1 cellular context compared by ENCODE assay signal in the genomic region with DNA sequence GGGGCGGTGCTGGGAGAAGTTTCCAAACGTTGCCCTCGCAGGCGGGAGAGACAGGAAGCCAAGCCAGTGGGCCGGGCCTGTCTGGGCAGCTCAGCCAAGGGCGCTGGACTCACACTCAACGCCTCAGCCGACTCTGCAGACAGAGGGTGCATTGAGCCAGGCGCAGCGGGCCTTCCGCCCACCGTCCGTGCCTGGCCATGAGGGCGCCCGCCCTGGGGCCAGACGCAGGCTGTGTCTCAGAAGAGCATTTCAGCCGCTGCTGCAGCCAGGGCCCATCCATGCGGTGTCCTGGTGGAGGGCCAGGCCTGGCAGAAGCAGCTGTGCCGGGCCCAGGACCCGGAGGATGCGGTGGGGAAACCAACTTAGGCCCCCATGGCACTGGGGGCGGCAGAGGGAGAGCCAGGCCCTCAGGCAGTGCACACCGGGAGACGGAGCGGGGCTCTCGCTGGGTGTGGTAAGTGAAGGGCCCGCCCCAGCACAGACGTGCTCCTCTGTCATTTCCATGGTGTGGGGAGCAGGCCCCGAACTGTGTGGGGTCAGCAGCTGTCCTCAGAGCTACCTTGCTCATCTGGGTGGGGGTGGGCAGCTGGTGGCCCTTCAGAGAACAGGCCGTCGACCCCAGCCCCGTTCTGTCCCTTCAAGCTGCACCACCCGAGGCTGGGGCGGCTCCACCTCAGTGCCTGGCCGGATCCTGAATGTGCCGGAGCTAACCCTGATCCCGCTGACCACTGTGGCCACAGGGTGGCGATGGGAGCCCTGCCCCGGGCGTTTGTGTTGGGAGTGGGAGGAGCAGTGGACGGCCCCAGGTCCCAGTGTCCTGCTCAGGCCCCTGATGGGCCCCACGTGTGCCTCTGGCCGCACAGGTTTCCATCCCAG.
A peak's percentile ranks its signal among the peaks of the same experiment; 100 is the strongest.
TF ChIP-seq lines count a peak whose summit lies in the region.

No MANE protein-coding gene starts in this region.

TF ChIP-seq in HepG2, 621 proteins besides CTCF, POLR2A, EP300 and RAD21 (continued from another document and continues in another):
- TF ChIP-seq, protein P1, sequence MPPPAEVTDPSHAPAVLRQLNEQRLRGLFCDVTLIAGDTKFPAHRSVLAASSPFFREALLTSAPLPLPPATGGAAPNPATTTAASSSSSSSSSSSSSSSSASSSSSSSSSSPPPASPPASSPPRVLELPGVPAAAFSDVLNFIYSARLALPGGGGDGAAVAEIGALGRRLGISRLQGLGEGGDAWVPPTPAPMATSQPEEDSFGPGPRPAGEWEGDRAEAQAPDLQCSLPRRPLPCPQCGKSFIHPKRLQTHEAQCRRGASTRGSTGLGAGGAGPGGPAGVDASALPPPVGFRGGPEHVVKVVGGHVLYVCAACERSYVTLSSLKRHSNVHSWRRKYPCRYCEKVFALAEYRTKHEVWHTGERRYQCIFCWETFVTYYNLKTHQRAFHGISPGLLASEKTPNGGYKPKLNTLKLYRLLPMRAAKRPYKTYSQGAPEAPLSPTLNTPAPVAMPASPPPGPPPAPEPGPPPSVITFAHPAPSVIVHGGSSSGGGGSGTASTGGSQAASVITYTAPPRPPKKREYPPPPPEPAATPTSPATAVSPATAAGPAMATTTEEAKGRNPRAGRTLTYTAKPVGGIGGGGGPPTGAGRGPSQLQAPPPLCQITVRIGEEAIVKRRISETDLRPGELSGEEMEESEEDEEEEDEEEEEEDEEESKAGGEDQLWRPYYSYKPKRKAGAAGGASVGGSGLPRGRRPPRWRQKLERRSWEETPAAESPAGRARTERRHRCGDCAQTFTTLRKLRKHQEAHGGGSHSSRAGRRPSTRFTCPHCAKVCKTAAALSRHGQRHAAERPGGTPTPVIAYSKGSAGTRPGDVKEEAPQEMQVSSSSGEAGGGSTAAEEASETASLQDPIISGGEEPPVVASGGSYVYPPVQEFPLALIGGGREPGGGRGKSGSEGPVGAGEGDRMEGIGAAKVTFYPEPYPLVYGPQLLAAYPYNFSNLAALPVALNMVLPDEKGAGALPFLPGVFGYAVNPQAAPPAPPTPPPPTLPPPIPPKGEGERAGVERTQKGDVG (CRISPR knock-in tag; IDR thresholded peaks at IDR 0.05; ENCODE audit: borderline replicate concordance), result no peak
- TF ChIP-seq, protein P2, sequence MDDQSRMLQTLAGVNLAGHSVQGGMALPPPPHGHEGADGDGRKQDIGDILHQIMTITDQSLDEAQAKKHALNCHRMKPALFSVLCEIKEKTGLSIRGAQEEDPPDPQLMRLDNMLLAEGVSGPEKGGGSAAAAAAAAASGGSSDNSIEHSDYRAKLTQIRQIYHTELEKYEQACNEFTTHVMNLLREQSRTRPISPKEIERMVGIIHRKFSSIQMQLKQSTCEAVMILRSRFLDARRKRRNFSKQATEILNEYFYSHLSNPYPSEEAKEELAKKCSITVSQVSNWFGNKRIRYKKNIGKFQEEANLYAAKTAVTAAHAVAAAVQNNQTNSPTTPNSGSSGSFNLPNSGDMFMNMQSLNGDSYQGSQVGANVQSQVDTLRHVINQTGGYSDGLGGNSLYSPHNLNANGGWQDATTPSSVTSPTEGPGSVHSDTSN (CRISPR knock-in tag; IDR thresholded peaks at IDR 0.05; ENCODE audit: borderline replicate concordance), result no peak
- no peak for TF ChIP-seq HNRNPH1 (optimal IDR thresholded peaks at IDR 0.05; ENCODE audit: low read depth, low read length)
- TF ChIP-seq SOX6 (IDR thresholded peaks at IDR 0.05), result no peak
- peak; percentile 60 for TF ChIP-seq SOX6 (CRISPR knock-in tag; IDR thresholded peaks at IDR 0.05)
- TF ChIP-seq HNRNPLL (IDR thresholded peaks at IDR 0.05; ENCODE audit: low read depth, low read length, poor library complexity, severe bottlenecking), result peak; percentile 7
- TF ChIP-seq U2AF1 (optimal IDR thresholded peaks at IDR 0.05; ENCODE audit: low read depth, low read length), result peak; percentile 32
- TF ChIP-seq MAZ (IDR thresholded peaks at IDR 0.05; ENCODE audit: borderline replicate concordance, low read depth, low read length), result peak; percentile 19; the same call in 1 of the 2 replicates
- TF ChIP-seq MAZ (CRISPR knock-in tag; IDR thresholded peaks at IDR 0.05; ENCODE audit: low read depth), result peak; percentile 86
- TF ChIP-seq FOXA3 (CRISPR knock-in tag; IDR thresholded peaks at IDR 0.05), result peak; percentile 36; the same call in 1 of the 2 replicates
- TF ChIP-seq, protein P3, sequence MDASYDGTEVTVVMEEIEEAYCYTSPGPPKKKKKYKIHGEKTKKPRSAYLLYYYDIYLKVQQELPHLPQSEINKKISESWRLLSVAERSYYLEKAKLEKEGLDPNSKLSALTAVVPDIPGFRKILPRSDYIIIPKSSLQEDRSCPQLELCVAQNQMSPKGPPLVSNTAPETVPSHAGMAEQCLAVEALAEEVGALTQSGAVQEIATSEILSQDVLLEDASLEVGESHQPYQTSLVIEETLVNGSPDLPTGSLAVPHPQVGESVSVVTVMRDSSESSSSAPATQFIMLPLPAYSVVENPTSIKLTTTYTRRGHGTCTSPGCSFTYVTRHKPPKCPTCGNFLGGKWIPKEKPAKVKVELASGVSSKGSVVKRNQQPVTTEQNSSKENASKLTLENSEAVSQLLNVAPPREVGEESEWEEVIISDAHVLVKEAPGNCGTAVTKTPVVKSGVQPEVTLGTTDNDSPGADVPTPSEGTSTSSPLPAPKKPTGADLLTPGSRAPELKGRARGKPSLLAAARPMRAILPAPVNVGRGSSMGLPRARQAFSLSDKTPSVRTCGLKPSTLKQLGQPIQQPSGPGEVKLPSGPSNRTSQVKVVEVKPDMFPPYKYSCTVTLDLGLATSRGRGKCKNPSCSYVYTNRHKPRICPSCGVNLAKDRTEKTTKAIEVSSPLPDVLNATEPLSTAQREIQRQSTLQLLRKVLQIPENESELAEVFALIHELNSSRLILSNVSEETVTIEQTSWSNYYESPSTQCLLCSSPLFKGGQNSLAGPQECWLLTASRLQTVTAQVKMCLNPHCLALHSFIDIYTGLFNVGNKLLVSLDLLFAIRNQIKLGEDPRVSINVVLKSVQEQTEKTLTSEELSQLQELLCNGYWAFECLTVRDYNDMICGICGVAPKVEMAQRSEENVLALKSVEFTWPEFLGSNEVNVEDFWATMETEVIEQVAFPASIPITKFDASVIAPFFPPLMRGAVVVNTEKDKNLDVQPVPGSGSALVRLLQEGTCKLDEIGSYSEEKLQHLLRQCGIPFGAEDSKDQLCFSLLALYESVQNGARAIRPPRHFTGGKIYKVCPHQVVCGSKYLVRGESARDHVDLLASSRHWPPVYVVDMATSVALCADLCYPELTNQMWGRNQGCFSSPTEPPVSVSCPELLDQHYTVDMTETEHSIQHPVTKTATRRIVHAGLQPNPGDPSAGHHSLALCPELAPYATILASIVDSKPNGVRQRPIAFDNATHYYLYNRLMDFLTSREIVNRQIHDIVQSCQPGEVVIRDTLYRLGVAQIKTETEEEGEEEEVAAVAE (CRISPR knock-in tag; IDR thresholded peaks at IDR 0.05; ENCODE audit: borderline replicate concordance), result no peak
- peak; percentile 48 for TF ChIP-seq IKZF4 (CRISPR knock-in tag; IDR thresholded peaks at IDR 0.05; ENCODE audit: borderline replicate concordance, low read depth, not compliant biosample characterization)
- TF ChIP-seq, protein P4, sequence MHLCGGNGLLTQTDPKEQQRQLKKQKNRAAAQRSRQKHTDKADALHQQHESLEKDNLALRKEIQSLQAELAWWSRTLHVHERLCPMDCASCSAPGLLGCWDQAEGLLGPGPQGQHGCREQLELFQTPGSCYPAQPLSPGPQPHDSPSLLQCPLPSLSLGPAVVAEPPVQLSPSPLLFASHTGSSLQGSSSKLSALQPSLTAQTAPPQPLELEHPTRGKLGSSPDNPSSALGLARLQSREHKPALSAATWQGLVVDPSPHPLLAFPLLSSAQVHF (CRISPR knock-in tag; IDR thresholded peaks at IDR 0.05), result no peak
- no peak for TF ChIP-seq TGIF2 (CRISPR knock-in tag; IDR thresholded peaks at IDR 0.05)
- no peak for TF ChIP-seq HNRNPK (IDR thresholded peaks at IDR 0.05; ENCODE audit: low read depth, low read length, poor library complexity, severe bottlenecking)
- TF ChIP-seq CEBPG (CRISPR knock-in tag; IDR thresholded peaks at IDR 0.05), result 0 out of 2 replicates have a peak, but pooled peaks have one; percentile 2
- TF ChIP-seq KLF9 (CRISPR knock-in tag; IDR thresholded peaks at IDR 0.05; ENCODE audit: low read depth), result no peak
- TF ChIP-seq, protein P5, sequence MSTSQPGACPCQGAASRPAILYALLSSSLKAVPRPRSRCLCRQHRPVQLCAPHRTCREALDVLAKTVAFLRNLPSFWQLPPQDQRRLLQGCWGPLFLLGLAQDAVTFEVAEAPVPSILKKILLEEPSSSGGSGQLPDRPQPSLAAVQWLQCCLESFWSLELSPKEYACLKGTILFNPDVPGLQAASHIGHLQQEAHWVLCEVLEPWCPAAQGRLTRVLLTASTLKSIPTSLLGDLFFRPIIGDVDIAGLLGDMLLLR (CRISPR knock-in tag; IDR thresholded peaks at IDR 0.05), result no peak
- peak; percentile 9 for TF ChIP-seq MED8 (CRISPR knock-in tag; IDR thresholded peaks at IDR 0.05; ENCODE audit: insufficient replicate concordance)
- peak; percentile 36 for TF ChIP-seq CBX1 (IDR thresholded peaks at IDR 0.05; ENCODE audit: low read depth)
- TF ChIP-seq SETDB1 (CRISPR knock-in tag; IDR thresholded peaks at IDR 0.05; ENCODE audit: borderline replicate concordance), result no peak
- TF ChIP-seq MAFG (CRISPR knock-in tag; IDR thresholded peaks at IDR 0.05), result no peak
- TF ChIP-seq PHF8 (CRISPR knock-in tag; IDR thresholded peaks at IDR 0.05), result peak; percentile 66
- TF ChIP-seq TAF1 (CRISPR knock-in tag; IDR thresholded peaks at IDR 0.05), result peak; percentile 32; the same call in 1 of the 2 replicates
- TF ChIP-seq ZNF383 (CRISPR knock-in tag; IDR thresholded peaks at IDR 0.05; ENCODE audit: borderline replicate concordance), result no peak
- TF ChIP-seq NFIB (CRISPR knock-in tag; IDR thresholded peaks at IDR 0.05; ENCODE audit: borderline replicate concordance), result no peak
- no peak for TF ChIP-seq ZNF720 (CRISPR knock-in tag; IDR thresholded peaks at IDR 0.05)
- TF ChIP-seq, protein P6, sequence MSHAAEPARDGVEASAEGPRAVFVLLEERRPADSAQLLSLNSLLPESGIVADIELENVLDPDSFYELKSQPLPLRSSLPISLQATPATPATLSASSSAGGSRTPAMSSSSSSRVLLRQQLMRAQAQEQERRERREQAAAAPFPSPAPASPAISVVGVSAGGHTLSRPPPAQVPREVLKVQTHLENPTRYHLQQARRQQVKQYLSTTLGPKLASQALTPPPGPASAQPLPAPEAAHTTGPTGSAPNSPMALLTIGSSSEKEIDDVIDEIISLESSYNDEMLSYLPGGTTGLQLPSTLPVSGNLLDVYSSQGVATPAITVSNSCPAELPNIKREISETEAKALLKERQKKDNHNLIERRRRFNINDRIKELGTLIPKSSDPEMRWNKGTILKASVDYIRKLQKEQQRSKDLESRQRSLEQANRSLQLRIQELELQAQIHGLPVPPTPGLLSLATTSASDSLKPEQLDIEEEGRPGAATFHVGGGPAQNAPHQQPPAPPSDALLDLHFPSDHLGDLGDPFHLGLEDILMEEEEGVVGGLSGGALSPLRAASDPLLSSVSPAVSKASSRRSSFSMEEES (CRISPR knock-in tag; IDR thresholded peaks at IDR 0.05), result no peak
- TF ChIP-seq, protein P7, sequence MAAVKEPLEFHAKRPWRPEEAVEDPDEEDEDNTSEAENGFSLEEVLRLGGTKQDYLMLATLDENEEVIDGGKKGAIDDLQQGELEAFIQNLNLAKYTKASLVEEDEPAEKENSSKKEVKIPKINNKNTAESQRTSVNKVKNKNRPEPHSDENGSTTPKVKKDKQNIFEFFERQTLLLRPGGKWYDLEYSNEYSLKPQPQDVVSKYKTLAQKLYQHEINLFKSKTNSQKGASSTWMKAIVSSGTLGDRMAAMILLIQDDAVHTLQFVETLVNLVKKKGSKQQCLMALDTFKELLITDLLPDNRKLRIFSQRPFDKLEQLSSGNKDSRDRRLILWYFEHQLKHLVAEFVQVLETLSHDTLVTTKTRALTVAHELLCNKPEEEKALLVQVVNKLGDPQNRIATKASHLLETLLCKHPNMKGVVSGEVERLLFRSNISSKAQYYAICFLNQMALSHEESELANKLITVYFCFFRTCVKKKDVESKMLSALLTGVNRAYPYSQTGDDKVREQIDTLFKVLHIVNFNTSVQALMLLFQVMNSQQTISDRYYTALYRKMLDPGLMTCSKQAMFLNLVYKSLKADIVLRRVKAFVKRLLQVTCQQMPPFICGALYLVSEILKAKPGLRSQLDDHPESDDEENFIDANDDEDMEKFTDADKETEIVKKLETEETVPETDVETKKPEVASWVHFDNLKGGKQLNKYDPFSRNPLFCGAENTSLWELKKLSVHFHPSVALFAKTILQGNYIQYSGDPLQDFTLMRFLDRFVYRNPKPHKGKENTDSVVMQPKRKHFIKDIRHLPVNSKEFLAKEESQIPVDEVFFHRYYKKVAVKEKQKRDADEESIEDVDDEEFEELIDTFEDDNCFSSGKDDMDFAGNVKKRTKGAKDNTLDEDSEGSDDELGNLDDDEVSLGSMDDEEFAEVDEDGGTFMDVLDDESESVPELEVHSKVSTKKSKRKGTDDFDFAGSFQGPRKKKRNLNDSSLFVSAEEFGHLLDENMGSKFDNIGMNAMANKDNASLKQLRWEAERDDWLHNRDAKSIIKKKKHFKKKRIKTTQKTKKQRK (IDR thresholded peaks at IDR 0.05; ENCODE audit: low read length), result no peak
- no peak for TF ChIP-seq NFKBIZ (CRISPR knock-in tag; IDR thresholded peaks at IDR 0.05)
- no peak for TF ChIP-seq ZFP62 (CRISPR knock-in tag; IDR thresholded peaks at IDR 0.05)
- TF ChIP-seq, protein P8, sequence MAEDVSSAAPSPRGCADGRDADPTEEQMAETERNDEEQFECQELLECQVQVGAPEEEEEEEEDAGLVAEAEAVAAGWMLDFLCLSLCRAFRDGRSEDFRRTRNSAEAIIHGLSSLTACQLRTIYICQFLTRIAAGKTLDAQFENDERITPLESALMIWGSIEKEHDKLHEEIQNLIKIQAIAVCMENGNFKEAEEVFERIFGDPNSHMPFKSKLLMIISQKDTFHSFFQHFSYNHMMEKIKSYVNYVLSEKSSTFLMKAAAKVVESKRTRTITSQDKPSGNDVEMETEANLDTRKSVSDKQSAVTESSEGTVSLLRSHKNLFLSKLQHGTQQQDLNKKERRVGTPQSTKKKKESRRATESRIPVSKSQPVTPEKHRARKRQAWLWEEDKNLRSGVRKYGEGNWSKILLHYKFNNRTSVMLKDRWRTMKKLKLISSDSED (CRISPR knock-in tag; IDR thresholded peaks at IDR 0.05), result no peak
- TF ChIP-seq EZH2 (conservative IDR thresholded peaks at IDR 0.05; ENCODE audit: low read depth, low read length), result no peak
